Comparison of ENCODE assay signal across 8 cellular contexts in genomic region chr6:156718647-156719394, GRCh38. TPM values are rescaled to one million over a fixed set of nuclear protein-coding genes. Genes with fewer than 3 reads are reported as not detected.
DNase-seq lines count a peak whose midpoint lies in the region; ATAC-seq and TF ChIP-seq lines count a peak whose summit lies in the region.

No MANE protein-coding gene starts in this region.

- TF ChIP-seq POLR2A in spleen (IDR thresholded peaks at IDR 0.05), result no peak

- peaks cover 18 to 33% (median 25%) of the 10 kb centered on the region in 6 donors for H3K4me1 ChIP-seq in spleen

- ATAC-seq in left cardiac atrium (peak in 1 of 2 donors; percentile 37), HG02763 (IDR thresholded peaks at IDR 0.05; ENCODE audit: unreplicated experiment) (no peak)

- no peak overlapping the region for H3K27ac Mint-ChIP-seq in nephron progenitor cell

- H3K36me3 Mint-ChIP-seq in nephron progenitor cell (ENCODE audit: low read depth), result no peaks in the 10 kb centered on the region

- H3K4me1 Mint-ChIP-seq in nephron progenitor cell, result peaks cover 40% of the 10 kb centered on the region

- H3K27me3 Mint-ChIP-seq in nephron progenitor cell (ENCODE audit: low read depth, poor library complexity), result peaks cover 14% of the 10 kb centered on the region

- H3K4me3 Mint-ChIP-seq in nephron progenitor cell, result no peak overlapping the region

- WGBS in spleen, 5 donors, result 90 to 95% (median 93%) methylated on average over 18 of the region's 18 CpGs

- H3K27me3 ChIP-seq in H7 (ENCODE audit: control insufficient read depth, insufficient read depth, low read length) (no peaks in the 10 kb centered on the region), spleen (replicated peaks in 1 of 7) (no peaks in the 10 kb centered on the region)

- intact Hi-C loops in left cardiac atrium (cut with DNase I) (no loop called here), spleen (cut with DNase I; ENCODE audit: low total_unique reads) (no loop called here)

- TF ChIP-seq CTCF in spleen (IDR thresholded peaks at IDR 0.05 in 8 of 11, conservative IDR thresholded peaks at IDR 0.05 in 3 of 11), result no peak
- TF ChIP-seq CTCF in nephron progenitor cell (IDR thresholded peaks at IDR 0.05), result no peak

- peak; percentile 24 for DNase-seq in H7
- peak; percentile 65 for DNase-seq in T1000 (lab: John Stamatoyannopoulos, UW)
- DNase-seq in left cardiac atrium, result peak; percentile 41
- DNase-seq in spleen, result no peak
- no peak for DNase-seq in nephron progenitor cell
- DNase-seq in GM19240 (ENCODE audit: insufficient read length, low spot score), result no peak
- DNase-seq in activated CD4-positive, CD25-positive, alpha-beta regulatory T cell (lab: John Stamatoyannopoulos, UW), result no peak

- H3K27ac ChIP-seq in spleen, result peak overlapping the region in 6 of 8 donors; percentile 78 to 88 (median 85)

- H3K36me3 ChIP-seq in H7 (replicated peaks; ENCODE audit: control insufficient read depth, insufficient read depth, low read length), result no peaks in the 10 kb centered on the region
- H3K36me3 ChIP-seq in spleen, result no peaks in the 10 kb centered on the region

- no peak overlapping the region for H3K4me3 ChIP-seq in H7 (ENCODE audit: insufficient read depth, low read depth, low read length)
- H3K4me3 ChIP-seq in spleen, result peak overlapping the region in 1 of 8 donors; percentile 57

- peaks cover 6% of the 10 kb centered on the region for H3K9me3 Mint-ChIP-seq in nephron progenitor cell

- H3K9me3 ChIP-seq in spleen, result no peaks in the 10 kb centered on the region

RNA-seq across cellular contexts. Expression of gene ARID1B, which starts 58.4 kb away (rescaled TPM):
- total RNA-seq in H7 (2014; rRNA removed; shearing (Covaris generic)), result 20.9 and 27.8 TPM in 2 replicates
- total RNA-seq in left cardiac atrium, result 10 to 100 TPM; 45.4 to 48.0 TPM
- total RNA-seq in spleen, result 100 to 1,000 TPM; 123 to 223 (median 149) TPM
- polyA plus RNA-seq in spleen, result 10 to 100 TPM; 17.7 to 29.1 (median 18.9) TPM

Comparison
In these comparisons a context has a peak if more than half of its experiments do, and no peak if none do; other contexts are left out.
1. DNase-seq: peak in H7 (single experiment), T1000 (single experiment) and left cardiac atrium (single experiment); none in spleen (single experiment), nephron progenitor cell (single experiment), GM19240 (single experiment) and activated CD4-positive, CD25-positive, alpha-beta regulatory T cell (0 of 4).